In the genomic region with DNA sequence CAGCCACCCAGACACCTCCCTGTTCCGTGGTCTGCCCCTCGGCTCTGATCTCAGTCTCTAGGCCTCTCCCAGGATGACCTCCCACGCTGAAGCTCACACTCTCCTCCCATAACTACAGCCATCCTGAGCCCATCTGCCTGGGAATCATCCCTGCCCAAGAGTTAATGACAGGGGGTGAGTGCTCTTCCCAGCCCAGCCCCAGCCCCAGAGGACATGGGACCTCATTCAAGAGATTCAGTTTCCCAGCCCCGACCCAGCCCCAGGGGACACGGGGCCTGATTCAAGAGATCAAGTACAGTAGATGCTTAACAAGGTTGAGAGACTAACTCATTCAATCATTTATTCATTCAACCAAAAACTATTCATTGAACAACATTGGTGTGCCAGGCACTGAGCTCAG, we compare ENCODE assay signal across 17 cellular contexts.
DNase-seq lines count a peak whose midpoint lies in the region; ATAC-seq and TF ChIP-seq lines count a peak whose summit lies in the region.
"Had no signal": no experiment of that assay in that cellular context is flagged by ENCODE, and none has a peak within 500 bp of the region (broad histone marks: within the 10 kb centered on the region; RNA-seq: fewer than 3 reads in every experiment).

No MANE protein-coding gene starts in this region.

- no peaks in the 10 kb centered on the region for H3F3A ChIP-seq in neural progenitor cell (ENCODE audit: low read depth)

- H2AFZ ChIP-seq in neural progenitor cell (replicated peaks), result no peak overlapping the region

- ATAC-seq in activated CD8-positive, alpha-beta memory T cell treated with anti-CD3 and anti-CD28 coated beads, Interleukin-2, amount 10 ng/mL, durations not matched to agents 7 days and 5 days, result no peak
- no peak for ATAC-seq in body of pancreas
- ATAC-seq: CD8-positive, alpha-beta T cell had no signal

- no peak overlapping the region for H3K27ac Mint-ChIP-seq in activated CD8-positive, alpha-beta memory T cell treated with anti-CD3 and anti-CD28 coated beads, Interleukin-2, amount 10 ng/mL, durations not matched to agents 7 days and 5 days
- peak overlapping the region; percentile 31 for H3K27ac Mint-ChIP-seq in neural progenitor cell
- H3K27ac Mint-ChIP-seq: CD14-positive monocyte; CD8-positive, alpha-beta T cell had no signal

- no peaks in the 10 kb centered on the region for H3K36me3 Mint-ChIP-seq in activated CD8-positive, alpha-beta memory T cell treated with anti-CD3 and anti-CD28 coated beads, Interleukin-2, amount 10 ng/mL, durations not matched to agents 7 days and 5 days
- H3K36me3 Mint-ChIP-seq in neural progenitor cell, result no peaks in the 10 kb centered on the region
- H3K36me3 Mint-ChIP-seq: CD14-positive monocyte; CD8-positive, alpha-beta T cell had no signal

- H3K27ac ChIP-seq in neural progenitor cell (no peak overlapping the region), body of pancreas (no peak overlapping the region)
- H3K27ac ChIP-seq: 22Rv1, HL-60 had no signal

- H4K20me1 ChIP-seq in neural progenitor cell (ENCODE audit: low read depth), result no peaks in the 10 kb centered on the region

- H3K9me3 Mint-ChIP-seq in activated CD8-positive, alpha-beta memory T cell treated with anti-CD3 and anti-CD28 coated beads, Interleukin-2, amount 10 ng/mL, durations not matched to agents 7 days and 5 days (ENCODE audit: low read depth), result no peaks in the 10 kb centered on the region
- H3K9me3 Mint-ChIP-seq in neural progenitor cell, result peaks cover 2% of the 10 kb centered on the region
- H3K9me3 Mint-ChIP-seq: CD14-positive monocyte; CD8-positive, alpha-beta T cell had no signal

- H3K4me1 ChIP-seq in neural progenitor cell (no peaks in the 10 kb centered on the region), body of pancreas (peaks cover 8% of the 10 kb centered on the region)

- intact Hi-C loops in body of pancreas (cut with DNase I), result no loop called here

- TF ChIP-seq POLR2A in body of pancreas (IDR thresholded peaks at IDR 0.05), result no peak

- H3K4me3 ChIP-seq in neural progenitor cell (no peak overlapping the region), body of pancreas (no peak overlapping the region)
- H3K4me3 ChIP-seq: HAP-1 had no signal

- H3K36me3 ChIP-seq in neural progenitor cell, result no peaks in the 10 kb centered on the region
- H3K36me3 ChIP-seq in body of pancreas (replicated peaks in 1 of 2; ENCODE audit: insufficient read depth in 1 of 2, low read depth in 2 of 2), result no peaks in the 10 kb centered on the region
- H3K36me3 ChIP-seq: HAP-1 had no signal

- WGBS in body of pancreas, 2 donors, result 70 to 85% methylated on average over 5 of the region's 5 CpGs

- H3K9me3 ChIP-seq in neural progenitor cell (ENCODE audit: low read depth) (no peaks in the 10 kb centered on the region), body of pancreas (no peaks in the 10 kb centered on the region)
- H3K9me3 ChIP-seq: HAP-1 had no signal

- DNase-seq in activated CD8-positive, alpha-beta memory T cell treated with anti-CD3 and anti-CD28 coated beads for 24 hours, result peak; percentile 37
- no peak for DNase-seq in activated CD8-positive, alpha-beta memory T cell treated with anti-CD3 and anti-CD28 coated beads, Interleukin-2, amount 10 ng/mL, durations not matched to agents 7 days and 5 days
- DNase-seq in ecto neural progenitor cell (ENCODE audit: low spot score), result peak; percentile 16
- DNase-seq in neural progenitor cell (ENCODE audit: low spot score), result no peak
- peak; percentile 13 for DNase-seq in ureter (ENCODE audit: low spot score)
- DNase-seq in activated gamma-delta T cell treated with Interleukin-2 at 50 U/mL for 16 hours, result no peak
- no peak for DNase-seq in body of pancreas
- DNase-seq in SW 1271 (lab: John Stamatoyannopoulos, UW), result no peak
- DNase-seq: COR-L47, DMS153, DMS79 treated with DMSO at 0.1 percent for 48 hours, EL had no signal

- H3K4me1 Mint-ChIP-seq in activated CD8-positive, alpha-beta memory T cell treated with anti-CD3 and anti-CD28 coated beads, Interleukin-2, amount 10 ng/mL, durations not matched to agents 7 days and 5 days, result no peaks in the 10 kb centered on the region
- peaks cover 28% of the 10 kb centered on the region for H3K4me1 Mint-ChIP-seq in neural progenitor cell

- TF ChIP-seq CTCF in neural progenitor cell (IDR thresholded peaks at IDR 0.05) (no peak), body of pancreas (IDR thresholded peaks at IDR 0.05) (no peak)

- CTCF ChIA-PET in activated CD8-positive, alpha-beta memory T cell treated with anti-CD3 and anti-CD28 coated beads, Interleukin-2, amount 10 ng/mL, durations not matched to agents 7 days and 5 days (lab: Charles Lee), result no interaction called here

- no peak overlapping the region for H3K4me3 Mint-ChIP-seq in activated CD8-positive, alpha-beta memory T cell treated with anti-CD3 and anti-CD28 coated beads, Interleukin-2, amount 10 ng/mL, durations not matched to agents 7 days and 5 days
- no peak overlapping the region for H3K4me3 Mint-ChIP-seq in neural progenitor cell
- H3K4me3 Mint-ChIP-seq: CD8-positive, alpha-beta T cell had no signal

- H3K27me3 Mint-ChIP-seq in activated CD8-positive, alpha-beta memory T cell treated with anti-CD3 and anti-CD28 coated beads, Interleukin-2, amount 10 ng/mL, durations not matched to agents 7 days and 5 days, result peaks cover 12% of the 10 kb centered on the region
- H3K27me3 Mint-ChIP-seq in neural progenitor cell (ENCODE audit: insufficient read depth, low read depth), result peaks cover 13% of the 10 kb centered on the region

- no peak overlapping the region for H3K9ac ChIP-seq in neural progenitor cell

- H3K27me3 ChIP-seq in neural progenitor cell, result no peaks in the 10 kb centered on the region
- no peaks in the 10 kb centered on the region for H3K27me3 ChIP-seq in body of pancreas

- H3K79me2 ChIP-seq in neural progenitor cell (ENCODE audit: low read depth), result no peaks in the 10 kb centered on the region

- H3K4me2 ChIP-seq in neural progenitor cell, result no peak overlapping the region

Comparison
In these comparisons a context has a peak if more than half of its experiments do, and no peak if none do; other contexts are left out.
1. DNase-seq: peak in activated CD8-positive, alpha-beta memory T cell treated with anti-CD3 and anti-CD28 coated beads for 24 hours (single experiment), ecto neural progenitor cell (single experiment) and ureter (single experiment); none in activated CD8-positive, alpha-beta memory T cell treated with anti-CD3 and anti-CD28 coated beads, Interleukin-2, amount 10 ng/mL, durations not matched to agents 7 days and 5 days (single experiment), neural progenitor cell (single experiment), activated gamma-delta T cell treated with Interleukin-2 at 50 U/mL for 16 hours (single experiment), body of pancreas (0 of 4) and SW 1271 (0 of 2).